1 cellular context compared by ENCODE assay signal in genomic region chr18:27135504-27136207, GRCh38.
TF ChIP-seq lines count a peak whose summit lies in the region.

No MANE protein-coding gene starts in this region.

TF ChIP-seq in H1, 55 proteins besides CTCF, POLR2A, EP300 and RAD21:
- no peak for TF ChIP-seq RBBP5 (IDR thresholded peaks at IDR 0.05; ENCODE audit: borderline replicate concordance, low read depth, low read length)
- TF ChIP-seq MAX (IDR thresholded peaks at IDR 0.05) = no peak
- TF ChIP-seq RXRA (IDR thresholded peaks at IDR 0.05; ENCODE audit: insufficient read depth, low read depth, low read length) = no peak
- TF ChIP-seq CHD2 (IDR thresholded peaks at IDR 0.05; ENCODE audit: low read length) = no peak
- TF ChIP-seq E2F6 (IDR thresholded peaks at IDR 0.05) = no peak
TF ChIP-seq in H1: peak in this region for 0.
